In genomic region chr10:114548662-114549061, GRCh38 we compare ENCODE assay signal across 8 cellular contexts.
DNase-seq lines count a peak whose midpoint lies in the region; ATAC-seq, FAIRE-seq and TF ChIP-seq lines count a peak whose summit lies in the region.

No MANE protein-coding gene starts in this region.

- DNase-seq in ELF-1 (ENCODE audit: low read depth, low spot score) (peak; percentile 59), M059J (ENCODE audit: low read depth) (peak; percentile 63), dorsolateral prefrontal cortex (peak in 1 of 10 donors; percentile 59), H4 (ENCODE audit: low spot score) (no peak), RCC 7860 (ENCODE audit: low spot score) (no peak)

- no peak overlapping the region for H3K27ac Mint-ChIP-seq in nephron

- no peaks in the 10 kb centered on the region for H3K36me3 Mint-ChIP-seq in nephron (ENCODE audit: low read depth)

- H3K4me1 Mint-ChIP-seq in nephron, result peaks cover 16% of the 10 kb centered on the region

- FAIRE-seq in RCC 7860 (lab: Jason Lieb, UNC), result no peak

- H3K27me3 Mint-ChIP-seq in nephron (ENCODE audit: low read depth), result no peaks in the 10 kb centered on the region

- ATAC-seq in HG03469 (IDR thresholded peaks at IDR 0.05; ENCODE audit: unreplicated experiment) (no peak), GM21381 (IDR thresholded peaks at IDR 0.05; ENCODE audit: unreplicated experiment) (no peak)

- intact Hi-C loops in dorsolateral prefrontal cortex (cut with DNase I), result loop anchor here (5.0 to 10.0 kb wide), 2 partner anchors 244 to 246 kb away; no protein-coding TSS in a partner anchor

- no peaks in the 10 kb centered on the region for H3K9me3 Mint-ChIP-seq in nephron

- peaks cover 0 to 12% (median 0%) of the 10 kb centered on the region in 45 donors for H3K27me3 ChIP-seq in dorsolateral prefrontal cortex

- no peak overlapping the region for H3K4me3 ChIP-seq in dorsolateral prefrontal cortex

- peak overlapping the region in 5 of 59 donors; percentile 9 to 50 (median 28) for H3K27ac ChIP-seq in dorsolateral prefrontal cortex

- H3K4me3 Mint-ChIP-seq in nephron, result no peak overlapping the region

- peak in 53 of 56 donors; percentile 20 to 69 (median 41) for TF ChIP-seq CTCF in dorsolateral prefrontal cortex (IDR thresholded peaks at IDR 0.05 in 54 of 56, conservative IDR thresholded peaks at IDR 0.05 in 2 of 56; ENCODE audit: low read depth in 1 of 56, partially characterized antibody in 56 of 56)
- TF ChIP-seq CTCF in nephron (IDR thresholded peaks at IDR 0.05; ENCODE audit: unreplicated experiment in 3 of 3), result peak; percentile 44 to 63 (median 52)

Comparison
In these comparisons a context has a peak if more than half of its experiments do, and no peak if none do; other contexts are left out.
1. DNase-seq: peak in ELF-1 (single experiment) and M059J (single experiment); none in H4 (single experiment) and RCC 7860 (single experiment).